23 cellular contexts compared by ENCODE assay signal in genomic region chr7:88806280-88807037, GRCh38. TPM values are rescaled to one million over a fixed set of nuclear protein-coding genes. Genes with fewer than 3 reads are reported as not detected.
DNase-seq lines count a peak whose midpoint lies in the region; ATAC-seq, FAIRE-seq and TF ChIP-seq lines count a peak whose summit lies in the region.
"Had no signal": no experiment of that assay in that cellular context is flagged by ENCODE, and none has a peak within 500 bp of the region (broad histone marks: within the 10 kb centered on the region; RNA-seq: fewer than 3 reads in every experiment).

No MANE protein-coding gene starts in this region.

- H3K36me3 ChIP-seq in liver (ENCODE audit: control insufficient read depth in 4 of 4, insufficient read depth in 3 of 4, low read depth in 1 of 4, low read length in 3 of 4): no peaks in the 10 kb centered on the region
- H3K36me3 ChIP-seq in HepG2 (replicated peaks in 1 of 2; ENCODE audit: control insufficient read depth in 1 of 2, insufficient read depth in 2 of 2, low read length in 2 of 2): no peaks in the 10 kb centered on the region
- H3K36me3 ChIP-seq: BLaER1 had no signal

- ATAC-seq in HepG2: no peak
- ATAC-seq: A549 had no signal

- intact Hi-C loops in HepG2 (cut with micrococcal nuclease; ENCODE audit: unreplicated experiment): no loop called here

- H3K4me3 ChIP-seq in liver (ENCODE audit: low read depth in 1 of 3, low read length in 3 of 3) (no peak overlapping the region), HepG2 (replicated peaks in 1 of 3; ENCODE audit: insufficient read depth in 1 of 3, low read depth in 2 of 3, low read length in 3 of 3) (no peak overlapping the region)
- H3K4me3 ChIP-seq: A549, BLaER1 had no signal

- no peak for TF ChIP-seq POLR2A in HepG2 (IDR thresholded peaks at IDR 0.05; ENCODE audit: insufficient read depth in 1 of 2, low read depth in 2 of 2, low read length in 2 of 2)

- no peak for TF ChIP-seq RAD21 in liver (IDR thresholded peaks at IDR 0.05)
- TF ChIP-seq RAD21 in HepG2 (CRISPR knock-in tag; IDR thresholded peaks at IDR 0.05): no peak

- no peaks in the 10 kb centered on the region for H3K9me3 Mint-ChIP-seq in nephron
- H3K9me3 Mint-ChIP-seq: H9 had no signal

- POLR2A ChIA-PET in HepG2 (lab: Yijun Ruan, JAX): no interaction called here

- FAIRE-seq in HepG2 (lab: Jason Lieb, UNC): no peak
- FAIRE-seq: A549, GM12891, GM19239, H1 had no signal

- BruUV-seq in HepG2 (replicated peaks; lab: Mats Ljungman, UMichigan): no TSS peak

- H3K27me3 ChIP-seq in liver (ENCODE audit: control insufficient read depth in 4 of 4, insufficient read depth in 4 of 4, low read length in 3 of 4) (no peaks in the 10 kb centered on the region), HepG2 (ENCODE audit: control insufficient read depth in 1 of 2, insufficient read depth in 2 of 2, low read length in 2 of 2) (no peaks in the 10 kb centered on the region)
- H3K27me3 ChIP-seq: BLaER1 had no signal

- H3K27ac Mint-ChIP-seq in nephron: peak overlapping the region; percentile 69 to 95 (median 70)
- H3K27ac Mint-ChIP-seq: CD14-positive monocyte; CD4-positive, alpha-beta memory T cell; H9 had no signal

- H3K27me3 Mint-ChIP-seq in nephron (ENCODE audit: low read depth): no peaks in the 10 kb centered on the region
- H3K27me3 Mint-ChIP-seq: CD4-positive, alpha-beta memory T cell had no signal

- WGBS in liver: 48% methylated on average over 2 of the region's 2 CpGs
- 0% methylated on average over 2 of the region's 2 CpGs for WGBS in HepG2 (ENCODE audit: low lambda C conversion rate)

- no peak overlapping the region for H3K4me3 Mint-ChIP-seq in nephron
- H3K4me3 Mint-ChIP-seq: CD14-positive monocyte; CD4-positive, alpha-beta memory T cell; H9 had no signal

- H3K9ac ChIP-seq in liver (ENCODE audit: low read depth in 1 of 2, low read length in 2 of 2) (peak overlapping the region in 1 of 2 donors; percentile 33), HepG2 (ENCODE audit: insufficient read depth, low read depth, low read length) (no peak overlapping the region)
- H3K9ac ChIP-seq: BLaER1 had no signal

- H3K79me2 ChIP-seq in HepG2 (ENCODE audit: insufficient read depth, low read length): no peaks in the 10 kb centered on the region

- in situ Hi-C loops in HepG2 (cut with HindIII; ENCODE audit: extremely low pct_ligation_motif_present, low pct_unique_long_range_greater_than_20kb): no loop called here

- H3K36me3 Mint-ChIP-seq in nephron (ENCODE audit: low read depth): no peaks in the 10 kb centered on the region
- H3K36me3 Mint-ChIP-seq: CD14-positive monocyte; CD4-positive, alpha-beta memory T cell had no signal

- H3K4me1 Mint-ChIP-seq in nephron: no peaks in the 10 kb centered on the region
- H3K4me1 Mint-ChIP-seq: CD14-positive monocyte; CD4-positive, alpha-beta memory T cell had no signal

- H4K20me1 ChIP-seq in HepG2 (ENCODE audit: insufficient read depth, low read length): no peaks in the 10 kb centered on the region
- H4K20me1 ChIP-seq: BLaER1 had no signal

- H3K4me1 ChIP-seq in liver (ENCODE audit: control insufficient read depth in 4 of 4, insufficient read depth in 4 of 4, low read length in 3 of 4) (peaks cover 0 to 4% (median 2%) of the 10 kb centered on the region in 4 donors), HepG2 (ENCODE audit: insufficient read depth, low read length) (no peaks in the 10 kb centered on the region)
- H3K4me1 ChIP-seq: A549, BLaER1 had no signal

- TF ChIP-seq CTCF in liver (IDR thresholded peaks at IDR 0.05; ENCODE audit: low read depth, low read length, missing input control): no peak
- no peak for TF ChIP-seq CTCF in HepG2 (CRISPR knock-in tag; IDR thresholded peaks at IDR 0.05)
- no peak for TF ChIP-seq CTCF in nephron (IDR thresholded peaks at IDR 0.05; ENCODE audit: unreplicated experiment in 3 of 3)

- no peak for DNase-seq in HepG2 (ENCODE audit: low spot score)
- peak; percentile 57 for DNase-seq in kidney tubule cell (ENCODE audit: low spot score)
- no peak for DNase-seq in activated CD4-positive, alpha-beta T cell treated with anti-CD3 and anti-CD28 coated beads for 1 hour
- no peak for DNase-seq in GM03348 (ENCODE audit: low spot score)
- DNase-seq in activated CD8-positive, alpha-beta memory T cell treated with anti-CD3 and anti-CD28 coated beads, Interleukin-2, amount 50 U/mL, for 48 hours: no peak
- DNase-seq: CD4-positive, alpha-beta memory T cell; DMS 273 treated with DMSO at 0.1 percent for 48 hours; DMS53; DND-41; EL; H9; KG1 had no signal

- H3K4me2 ChIP-seq in HepG2 (ENCODE audit: low read depth, low read length): no peak overlapping the region
- H3K4me2 ChIP-seq: A549, BLaER1 had no signal

- peak overlapping the region; percentile 61 to 84 for H3K27ac ChIP-seq in liver (ENCODE audit: low read depth in 1 of 2, low read length in 2 of 2)
- no peak overlapping the region for H3K27ac ChIP-seq in HepG2 (ENCODE audit: extremely low read length, insufficient read depth, low read length)
- H3K27ac ChIP-seq: 22Rv1, A549, BLaER1 had no signal

- H3K9me3 ChIP-seq in liver (ENCODE audit: control insufficient read depth in 4 of 4, low read length in 3 of 4): no peaks in the 10 kb centered on the region
- no peaks in the 10 kb centered on the region for H3K9me3 ChIP-seq in HepG2 (ENCODE audit: low read length)
- H3K9me3 ChIP-seq: A549, BLaER1 had no signal

- TF ChIP-seq EP300 in HepG2 (IDR thresholded peaks at IDR 0.05; ENCODE audit: low read depth in 2 of 2, low read length in 2 of 2): no peak
- TF ChIP-seq EP300 in HepG2 (CRISPR knock-in tag; IDR thresholded peaks at IDR 0.05; ENCODE audit: borderline replicate concordance): no peak

- H2AFZ ChIP-seq in HepG2 (ENCODE audit: low read length): no peak overlapping the region

- CTCF ChIA-PET in HepG2 (lab: Yijun Ruan, JAX; ENCODE audit: low intra/inter-chr PET ratio, low total read pairs): no interaction called here

TF ChIP-seq in HepG2, 621 proteins besides CTCF, POLR2A, EP300 and RAD21 (continues in another document):
- no peak for TF ChIP-seq ATF3 (CRISPR knock-in tag; IDR thresholded peaks at IDR 0.05)
- TF ChIP-seq ZNF383 (CRISPR knock-in tag; IDR thresholded peaks at IDR 0.05; ENCODE audit: borderline replicate concordance): no peak

RNA-seq across cellular contexts. Expression of gene TEX47, which starts 10.9 kb away (rescaled TPM):
- total RNA-seq in liver: not detected
- polyA plus RNA-seq in liver: not detected
- not detected in 2 replicates for total RNA-seq in HepG2 (2016; rRNA removed; fragmentation: Illumina TruSeq; extraction: Trizol)
- not detected in 2 replicates for total RNA-seq in HepG2 (2016; cell fraction: cytosol; rRNA removed; fragmentation: Illumina TruSeq; extraction: Trizol; ENCODE audit: low read depth)
- not detected in 2 replicates for total RNA-seq in HepG2 (2016; cell fraction: insoluble cytoplasmic fraction; rRNA removed; fragmentation: Illumina TruSeq; extraction: Trizol)
- total RNA-seq in HepG2 (2016; cell fraction: membrane; rRNA removed; fragmentation: Illumina TruSeq; extraction: Trizol): not detected in 2 replicates
- not detected in 2 replicates for total RNA-seq in HepG2 (2016; cell fraction: nucleus; rRNA removed; fragmentation: Illumina TruSeq; extraction: Trizol)
- polyA plus RNA-seq in HepG2 (2011; rRNA removed): not detected in 2 replicates
- not detected in 2 replicates for polyA plus RNA-seq in HepG2 (2011; cell fraction: cytosol; rRNA removed)
- not detected in 2 replicates for polyA plus RNA-seq in HepG2 (2011; cell fraction: nucleus; rRNA removed)
- polyA plus RNA-seq in HepG2 (2012): not detected in 2 replicates
- not detected in 2 replicates for polyA plus RNA-seq in HepG2 (2016; cell fraction: cytosol; fragmentation: Illumina TruSeq; extraction: Trizol; ENCODE audit: low read depth)
- polyA plus RNA-seq in HepG2 (2016; cell fraction: insoluble cytoplasmic fraction; fragmentation: Illumina TruSeq; extraction: Trizol; ENCODE audit: low read depth): not detected in 2 replicates
- polyA plus RNA-seq in HepG2 (2016; cell fraction: membrane; fragmentation: Illumina TruSeq; extraction: Trizol; ENCODE audit: low read depth): not detected in 2 replicates
- not detected in 2 replicates for polyA plus RNA-seq in HepG2 (2016; cell fraction: nucleus; fragmentation: Illumina TruSeq; extraction: Trizol; ENCODE audit: insufficient read depth, low read depth)
- polyA minus RNA-seq in HepG2 (2011; rRNA and poly(A)+ RNA removed; ENCODE audit: low replicate concordance): not detected in 2 replicates
- polyA minus RNA-seq in HepG2 (2011; cell fraction: cytosol; rRNA and poly(A)+ RNA removed): not detected in 2 replicates
- polyA minus RNA-seq in HepG2 (2011; cell fraction: nucleus; rRNA and poly(A)+ RNA removed): not detected in 2 replicates
- total RNA-seq: CD4-positive, alpha-beta memory T cell; G401; H1; H9 had no signal
- polyA plus RNA-seq: A549; AG04450; CD14-positive monocyte; CD4-positive, alpha-beta memory T cell; H1 had no signal

RNA-seq across cellular contexts. Expression of gene ZNF804B, which starts 47.0 kb away (rescaled TPM):
- total RNA-seq in liver (not detected), HepG2 (2016; rRNA removed; fragmentation: Illumina TruSeq; extraction: Trizol) (not detected in 2 replicates)
- polyA plus RNA-seq in liver (not detected), HepG2 (2011; rRNA removed) (not detected in 2 replicates)
- not detected in 2 replicates for total RNA-seq in HepG2 (2016; cell fraction: cytosol; rRNA removed; fragmentation: Illumina TruSeq; extraction: Trizol; ENCODE audit: low read depth)
- total RNA-seq in HepG2 (2016; cell fraction: insoluble cytoplasmic fraction; rRNA removed; fragmentation: Illumina TruSeq; extraction: Trizol): not detected in 2 replicates
- total RNA-seq in HepG2 (2016; cell fraction: membrane; rRNA removed; fragmentation: Illumina TruSeq; extraction: Trizol): not detected in 2 replicates
- total RNA-seq in HepG2 (2016; cell fraction: nucleus; rRNA removed; fragmentation: Illumina TruSeq; extraction: Trizol): not detected in 2 replicates
- polyA plus RNA-seq in HepG2 (2011; cell fraction: cytosol; rRNA removed): not detected in 2 replicates
- not detected in 2 replicates for polyA plus RNA-seq in HepG2 (2011; cell fraction: nucleus; rRNA removed)
- polyA plus RNA-seq in HepG2 (2012): not detected in 2 replicates
- polyA plus RNA-seq in HepG2 (2016; cell fraction: cytosol; fragmentation: Illumina TruSeq; extraction: Trizol; ENCODE audit: low read depth): not detected in 2 replicates
- polyA plus RNA-seq in HepG2 (2016; cell fraction: insoluble cytoplasmic fraction; fragmentation: Illumina TruSeq; extraction: Trizol; ENCODE audit: low read depth): not detected in 2 replicates
- not detected in 2 replicates for polyA plus RNA-seq in HepG2 (2016; cell fraction: membrane; fragmentation: Illumina TruSeq; extraction: Trizol; ENCODE audit: low read depth)
- polyA plus RNA-seq in HepG2 (2016; cell fraction: nucleus; fragmentation: Illumina TruSeq; extraction: Trizol; ENCODE audit: insufficient read depth, low read depth): not detected in 2 replicates
- not detected in 2 replicates for polyA minus RNA-seq in HepG2 (2011; rRNA and poly(A)+ RNA removed; ENCODE audit: low replicate concordance)
- not detected in 2 replicates for polyA minus RNA-seq in HepG2 (2011; cell fraction: cytosol; rRNA and poly(A)+ RNA removed)
- polyA minus RNA-seq in HepG2 (2011; cell fraction: nucleus; rRNA and poly(A)+ RNA removed): not detected in 2 replicates
- total RNA-seq: CD4-positive, alpha-beta memory T cell; G401; H1; H9 had no signal
- polyA plus RNA-seq: A549; AG04450; CD14-positive monocyte; CD4-positive, alpha-beta memory T cell; H1 had no signal
